Comparison of ENCODE assay signal across 6 cellular contexts in the genomic region with DNA sequence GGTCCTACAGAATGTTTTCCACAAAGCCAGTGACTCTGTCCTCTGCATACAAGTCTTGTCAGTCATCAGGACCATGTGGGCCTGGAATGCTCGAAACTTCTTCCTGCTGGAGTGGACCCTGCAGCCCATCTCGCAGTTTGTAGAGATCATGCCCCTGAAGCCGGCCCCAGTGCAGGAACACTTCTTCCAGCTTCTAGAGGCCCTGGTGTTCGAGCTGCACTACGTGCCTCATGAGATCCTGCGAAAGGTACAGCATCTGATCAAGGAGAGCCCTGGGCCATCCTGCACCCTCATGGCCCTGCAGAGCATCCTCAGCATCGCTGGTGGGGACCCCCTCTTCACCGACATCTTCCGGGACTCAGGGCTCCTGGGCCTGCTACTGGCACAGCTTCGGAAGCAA. TPM values are rescaled to one million over a fixed set of nuclear protein-coding genes. Genes with fewer than 3 reads are reported as not detected.
"Had no signal": no experiment of that assay in that cellular context is flagged by ENCODE, and none has a peak within 500 bp of the region (broad histone marks: within the 10 kb centered on the region; RNA-seq: fewer than 3 reads in every experiment).

No MANE protein-coding gene starts in this region.

- H3K9me3 Mint-ChIP-seq: IgD-negative memory B cell had no signal

- H3K27me3 Mint-ChIP-seq: IgD-negative memory B cell had no signal

- H3K4me3 ChIP-seq: K562 had no signal

- H3K27ac ChIP-seq: HL-60 had no signal

- DNase-seq: IMR-90, KBM-7 had no signal

- H3K4me3 Mint-ChIP-seq: IgD-negative memory B cell had no signal

- ATAC-seq: HepG2, K562 had no signal

RNA-seq across cellular contexts. Expression of a gene that starts 46.5 kb away (rescaled TPM):
- total RNA-seq: HepG2, IMR-90 had no signal
